8 cellular contexts compared by ENCODE assay signal in genomic region chr1:26838474-26839338, GRCh38. TPM values are rescaled to one million over a fixed set of nuclear protein-coding genes. Genes with fewer than 3 reads are reported as not detected.
DNase-seq lines count a peak whose midpoint lies in the region; ATAC-seq lines count a peak whose summit lies in the region.

No MANE protein-coding gene starts in this region.

- DNase-seq in GF-D8 (lab: John Stamatoyannopoulos, UW) = peak; percentile 14
- DNase-seq in activated naive CD8-positive, alpha-beta T cell treated with anti-CD3 and anti-CD28 coated beads, Interleukin-2, amount 50 U/mL, for 24 hours = no peak
- DNase-seq in hepatic stellate cell (ENCODE audit: low spot score) = no peak
- no peak for DNase-seq in pons (ENCODE audit: low spot score)
- DNase-seq in A172 (ENCODE audit: low spot score) = no peak

- ATAC-seq in GM21381 (IDR thresholded peaks at IDR 0.05; ENCODE audit: unreplicated experiment) = peak; percentile 90
- ATAC-seq in activated naive CD8-positive, alpha-beta T cell treated with anti-CD3 and anti-CD28 coated beads, Interleukin-2, amount 50 U/mL, for 24 hours = peak; percentile 91
- peak; percentile 100 for ATAC-seq in stimulated activated memory B cell treated with anti-CD40 and anti-IgM and Interleukin-4, amounts not matched to agents 10 μg/mL and 1 μg/mL and 100 μg/mL, for 72 hours

- H3K4me1 Mint-ChIP-seq in IgD-negative memory B cell = peaks cover 15 to 28% (median 19%) of the 10 kb centered on the region in 3 donors
- H3K4me1 Mint-ChIP-seq in activated naive CD8-positive, alpha-beta T cell treated with anti-CD3 and anti-CD28 coated beads, Interleukin-2, amount 50 U/mL, for 24 hours = peaks cover 24% of the 10 kb centered on the region
- H3K4me1 Mint-ChIP-seq in stimulated activated memory B cell treated with anti-CD40 and anti-IgM and Interleukin-4, amounts not matched to agents 10 μg/mL and 1 μg/mL and 100 μg/mL, for 72 hours = peaks cover 39% of the 10 kb centered on the region

- no peaks in the 10 kb centered on the region for H3K9me3 Mint-ChIP-seq in IgD-negative memory B cell
- H3K9me3 Mint-ChIP-seq in activated naive CD8-positive, alpha-beta T cell treated with anti-CD3 and anti-CD28 coated beads, Interleukin-2, amount 50 U/mL, for 24 hours = no peaks in the 10 kb centered on the region
- no peaks in the 10 kb centered on the region for H3K9me3 Mint-ChIP-seq in stimulated activated memory B cell treated with anti-CD40 and anti-IgM and Interleukin-4, amounts not matched to agents 10 μg/mL and 1 μg/mL and 100 μg/mL, for 72 hours

- no peaks in the 10 kb centered on the region for H3K27me3 Mint-ChIP-seq in IgD-negative memory B cell
- no peaks in the 10 kb centered on the region for H3K27me3 Mint-ChIP-seq in activated naive CD8-positive, alpha-beta T cell treated with anti-CD3 and anti-CD28 coated beads, Interleukin-2, amount 50 U/mL, for 24 hours
- no peaks in the 10 kb centered on the region for H3K27me3 Mint-ChIP-seq in stimulated activated memory B cell treated with anti-CD40 and anti-IgM and Interleukin-4, amounts not matched to agents 10 μg/mL and 1 μg/mL and 100 μg/mL, for 72 hours

- peak overlapping the region; percentile 87 to 96 (median 91) for H3K27ac Mint-ChIP-seq in IgD-negative memory B cell
- H3K27ac Mint-ChIP-seq in activated naive CD8-positive, alpha-beta T cell treated with anti-CD3 and anti-CD28 coated beads, Interleukin-2, amount 50 U/mL, for 24 hours = peak overlapping the region; percentile 58
- peak overlapping the region; percentile 84 for H3K27ac Mint-ChIP-seq in stimulated activated memory B cell treated with anti-CD40 and anti-IgM and Interleukin-4, amounts not matched to agents 10 μg/mL and 1 μg/mL and 100 μg/mL, for 72 hours

- peaks cover 2% of the 10 kb centered on the region for H3K36me3 Mint-ChIP-seq in IgD-negative memory B cell
- H3K36me3 Mint-ChIP-seq in activated naive CD8-positive, alpha-beta T cell treated with anti-CD3 and anti-CD28 coated beads, Interleukin-2, amount 50 U/mL, for 24 hours (ENCODE audit: low read depth) = peaks cover 52% of the 10 kb centered on the region
- peaks cover 38% of the 10 kb centered on the region for H3K36me3 Mint-ChIP-seq in stimulated activated memory B cell treated with anti-CD40 and anti-IgM and Interleukin-4, amounts not matched to agents 10 μg/mL and 1 μg/mL and 100 μg/mL, for 72 hours

- peak overlapping the region in 3 of 4 donors; percentile 33 to 82 (median 48) for H3K4me3 Mint-ChIP-seq in IgD-negative memory B cell
- H3K4me3 Mint-ChIP-seq in activated naive CD8-positive, alpha-beta T cell treated with anti-CD3 and anti-CD28 coated beads, Interleukin-2, amount 50 U/mL, for 24 hours = no peak overlapping the region
- H3K4me3 Mint-ChIP-seq in stimulated activated memory B cell treated with anti-CD40 and anti-IgM and Interleukin-4, amounts not matched to agents 10 μg/mL and 1 μg/mL and 100 μg/mL, for 72 hours = peak overlapping the region; percentile 16

RNA-seq across cellular contexts. Expression of gene ZDHHC18, which starts 12.2 kb away (rescaled TPM):
- polyA plus RNA-seq in IgD-negative memory B cell = 4.3 TPM
- 15.0 and 32.4 TPM in 2 replicates for total RNA-seq in A172 (2014; rRNA removed; shearing (Covaris generic))

RNA-seq across cellular contexts. Expression of gene SFN, which starts 24.2 kb away (rescaled TPM):
- polyA plus RNA-seq in IgD-negative memory B cell = not detected
- 20.6 and 30.1 TPM in 2 replicates for total RNA-seq in A172 (2014; rRNA removed; shearing (Covaris generic))

RNA-seq across cellular contexts. Expression of gene PIGV, which starts 51.0 kb away (rescaled TPM):
- 10.6 TPM for polyA plus RNA-seq in IgD-negative memory B cell
- total RNA-seq in A172 (2014; rRNA removed; shearing (Covaris generic)) = 8.0 and 8.9 TPM in 2 replicates

RNA-seq across cellular contexts. Expression of gene GPN2, which starts 51.4 kb away (rescaled TPM):
- 20.3 TPM for polyA plus RNA-seq in IgD-negative memory B cell
- 6.0 and 6.8 TPM in 2 replicates for total RNA-seq in A172 (2014; rRNA removed; shearing (Covaris generic))
